Comparison of ENCODE assay signal across 8 cellular contexts in the genomic region with DNA sequence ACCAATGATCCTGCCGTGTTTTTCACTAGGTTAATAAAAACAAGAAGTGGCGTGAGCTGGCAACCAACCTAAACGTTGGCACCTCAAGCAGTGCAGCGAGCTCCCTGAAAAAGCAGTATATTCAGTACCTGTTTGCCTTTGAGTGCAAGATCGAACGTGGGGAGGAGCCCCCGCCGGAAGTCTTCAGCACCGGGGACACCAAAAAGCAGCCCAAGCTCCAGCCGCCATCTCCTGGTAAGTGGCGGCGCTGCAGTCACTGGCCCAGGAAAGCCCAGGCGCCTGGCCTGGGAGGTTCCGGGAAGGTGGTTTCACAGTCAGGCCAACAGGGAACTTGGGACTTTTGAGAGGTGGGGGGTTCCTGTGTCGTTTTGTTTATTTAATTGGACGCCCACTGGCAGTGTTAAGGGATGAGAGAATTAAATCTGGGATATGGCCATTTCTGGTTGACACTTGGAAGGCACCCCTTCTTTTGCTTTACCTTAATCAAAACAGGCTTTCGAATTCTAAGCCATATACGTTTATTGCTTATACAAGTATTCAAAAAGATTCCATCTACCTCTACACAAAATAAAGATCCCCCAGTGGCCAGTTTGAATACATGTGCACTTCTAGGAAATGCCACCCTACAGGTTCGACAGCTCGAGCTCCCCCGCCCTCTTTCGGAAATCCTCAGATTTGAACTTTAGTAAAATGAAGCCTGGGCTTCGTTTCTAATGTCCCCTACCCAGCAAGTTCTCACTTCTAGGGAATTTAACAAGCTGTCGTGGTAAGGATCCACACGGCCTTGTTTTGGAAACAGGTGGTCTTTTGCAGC.
DNase-seq lines count a peak whose midpoint lies in the region; ATAC-seq and TF ChIP-seq lines count a peak whose summit lies in the region.

No MANE protein-coding gene starts in this region.

- H3K4me1 Mint-ChIP-seq in Calu3 (ENCODE audit: low read depth, unreplicated experiment), result peaks cover 30% of the 10 kb centered on the region

- H3K9ac ChIP-seq in HUES6 (ENCODE audit: low read length), result peak overlapping the region; percentile 20

- H3K4me3 ChIP-seq in HUES6 (ENCODE audit: low read depth, low read length) (no peak overlapping the region), suprapubic skin (peak overlapping the region; percentile 7)

- intact Hi-C loops in Calu3 (cut with micrococcal nuclease; ENCODE audit: unreplicated experiment), result loop anchor here (5.0 kb wide), 1 partner anchor 152 kb away; no protein-coding TSS in a partner anchor

- TF ChIP-seq POLR2A in suprapubic skin (IDR thresholded peaks at IDR 0.05), result no peak

- ATAC-seq in omental fat pad (ENCODE audit: low FRiP score) (peak; percentile 83), GM18861 (IDR thresholded peaks at IDR 0.05; ENCODE audit: unreplicated experiment) (no peak)

- WGBS in suprapubic skin, result 37% methylated on average over 25 of the region's 25 CpGs

- no peak for TF ChIP-seq EP300 in suprapubic skin (IDR thresholded peaks at IDR 0.05)

- peaks cover 9% of the 10 kb centered on the region for H3K36me3 Mint-ChIP-seq in Calu3 (ENCODE audit: insufficient read depth, unreplicated experiment)

- H3K9me3 ChIP-seq in HUES6 (ENCODE audit: control insufficient read depth, insufficient read depth, low read depth, low read length), result no peaks in the 10 kb centered on the region
- H3K9me3 ChIP-seq in suprapubic skin, result no peaks in the 10 kb centered on the region

- CTCF ChIA-PET in Calu3 (lab: Charles Lee), result interaction anchor here (0.7 to 1.5 kb wide), 3 partner anchors 45 to 139 kb away, joined by 3 to 4 read pairs (median 3); no protein-coding TSS in a partner anchor

- H3K4me3 Mint-ChIP-seq in Calu3 (ENCODE audit: low read depth, unreplicated experiment), result no peak overlapping the region

- no TSS peak for BruUV-seq in Calu3 (replicated peaks; lab: Mats Ljungman, UMichigan)

- H3K36me3 ChIP-seq in HUES6 (ENCODE audit: control insufficient read depth, insufficient read depth, low read length) (peaks cover 47% of the 10 kb centered on the region), suprapubic skin (peaks cover 58% of the 10 kb centered on the region)

- peak overlapping the region; percentile 19 for H3K27ac Mint-ChIP-seq in Calu3 (ENCODE audit: unreplicated experiment)

- peak; percentile 76 for DNase-seq in Calu3
- peak; percentile 25 for DNase-seq in RPMI8226
- DNase-seq in activated gamma-delta T cell treated with Interleukin-2 at 50 U/mL for 16 hours, result peak; percentile 38
- DNase-seq in foreskin melanocyte, result peak; percentile 44
- DNase-seq in omental fat pad (ENCODE audit: low spot score), result peak; percentile 54
- peak; percentile 82 to 88 for DNase-seq in suprapubic skin (ENCODE audit: low spot score in 2 of 2)

- H3K4me1 ChIP-seq in HUES6 (ENCODE audit: control insufficient read depth, insufficient read depth, low read length) (peaks cover 11% of the 10 kb centered on the region), suprapubic skin (peaks cover 33% of the 10 kb centered on the region)

- H3K27me3 Mint-ChIP-seq in Calu3 (ENCODE audit: unreplicated experiment), result no peaks in the 10 kb centered on the region

- H3K9me3 Mint-ChIP-seq in Calu3 (ENCODE audit: low read depth, unreplicated experiment), result no peaks in the 10 kb centered on the region

- no peak overlapping the region for H3K27ac ChIP-seq in HUES6 (ENCODE audit: low read depth, low read length)
- no peak overlapping the region for H3K27ac ChIP-seq in suprapubic skin

- TF ChIP-seq CTCF in Calu3 (IDR thresholded peaks at IDR 0.05; ENCODE audit: unreplicated experiment) (peak; percentile 77), omental fat pad (IDR thresholded peaks at IDR 0.05) (peak in 2 of 3 donors; percentile 61 to 71), suprapubic skin (IDR thresholded peaks at IDR 0.05) (peak; percentile 76 to 96)

- no peaks in the 10 kb centered on the region for H3K27me3 ChIP-seq in HUES6 (ENCODE audit: control insufficient read depth, insufficient read depth, low read length)
- no peaks in the 10 kb centered on the region for H3K27me3 ChIP-seq in suprapubic skin

Comparison
In these comparisons a context has a peak if more than half of its experiments do, and no peak if none do; other contexts are left out.
1. DNase-seq: peak in every context shown above with its lines; median percentile 85 in suprapubic skin; 76 in Calu3; 54 in omental fat pad; 44 in foreskin melanocyte; 38 in activated gamma-delta T cell treated with Interleukin-2 at 50 U/mL for 16 hours; 25 in RPMI8226.